In genomic region chr16:30691907-30692306, GRCh38 we compare ENCODE assay signal across 19 cellular contexts. TPM values are rescaled to one million over a fixed set of nuclear protein-coding genes. Genes with fewer than 3 reads are reported as not detected.
A peak's percentile ranks its signal among the peaks of the same experiment; 100 is the strongest.
DNase-seq lines count a peak whose midpoint lies in the region; ATAC-seq and TF ChIP-seq lines count a peak whose summit lies in the region.
"Had no signal": no experiment of that assay in that cellular context is flagged by ENCODE, and none has a peak within 500 bp of the region (broad histone marks: within the 10 kb centered on the region; RNA-seq: fewer than 3 reads in every experiment).

No MANE protein-coding gene starts in this region.

- DNase-seq in HUDEP-2 (lab: John Stamatoyannopoulos, UW; ENCODE audit: unreplicated experiment in 76 of 76) (peak in 52 of 76 experiments; percentile 2 to 61 (median 29)), OCI-M1 (lab: John Stamatoyannopoulos, UW) (peak; percentile 53), erythroblast (lab: John Stamatoyannopoulos, UW) (peak; percentile 75 to 84), progenitor cell of endocrine pancreas (ENCODE audit: low spot score, unreplicated experiment) (no peak), sciatic nerve (ENCODE audit: low spot score) (no peak)
- DNase-seq: CD4-positive, CD25-positive, alpha-beta regulatory T cell; COR-L47; DMS79; GM23248; KG1; NCI-H1092; NCI-H1436; NCI-H187 treated with DMSO at 0.1 percent for 48 hours; NCI-H2107; NCI-H446 treated with DMSO at 0.1 percent for 48 hours; Peyer's patch; SJCRH30 had no signal

- H3K27ac Mint-ChIP-seq in progenitor cell of endocrine pancreas = peak overlapping the region; percentile 21

- no peaks in the 10 kb centered on the region for H3K36me3 Mint-ChIP-seq in progenitor cell of endocrine pancreas (ENCODE audit: insufficient read depth)
- H3K36me3 Mint-ChIP-seq: CD4-positive, CD25-positive, alpha-beta regulatory T cell had no signal

- no peak for TF ChIP-seq CTCF in progenitor cell of endocrine pancreas (IDR thresholded peaks at IDR 0.05; ENCODE audit: unreplicated experiment)

- peaks cover 14% of the 10 kb centered on the region for H3K27me3 Mint-ChIP-seq in progenitor cell of endocrine pancreas
- H3K27me3 Mint-ChIP-seq: CD4-positive, CD25-positive, alpha-beta regulatory T cell had no signal

- ATAC-seq in GM19351 (IDR thresholded peaks at IDR 0.05; ENCODE audit: unreplicated experiment) (no peak), sciatic nerve (no peak), HG03571 (IDR thresholded peaks at IDR 0.05; ENCODE audit: unreplicated experiment) (no peak)

- peaks cover 8% of the 10 kb centered on the region for H3K4me1 Mint-ChIP-seq in progenitor cell of endocrine pancreas (ENCODE audit: low read depth)

- H3K4me3 Mint-ChIP-seq in progenitor cell of endocrine pancreas (ENCODE audit: low read depth) = no peak overlapping the region

- H3K9me3 Mint-ChIP-seq in progenitor cell of endocrine pancreas (ENCODE audit: low read depth) = no peaks in the 10 kb centered on the region
- H3K9me3 Mint-ChIP-seq: CD4-positive, CD25-positive, alpha-beta regulatory T cell had no signal

- intact Hi-C loops in sciatic nerve (cut with DNase I) = no loop called here

- no peak for TF ChIP-seq POLR2A in erythroblast (IDR thresholded peaks at IDR 0.05; ENCODE audit: low read length)

RNA-seq across cellular contexts. Expression of gene SRCAP, which starts 7.1 kb away (rescaled TPM):
- total RNA-seq in progenitor cell of endocrine pancreas (103 and 104 TPM in 2 replicates), sciatic nerve (59.3 TPM)

RNA-seq across cellular contexts. Expression of gene FBRS, which starts 33.7 kb away (rescaled TPM):
- total RNA-seq in progenitor cell of endocrine pancreas (75.3 and 91.1 TPM in 2 replicates), sciatic nerve (57.1 TPM)

RNA-seq across cellular contexts. Expression of gene PRR14, which starts 41.1 kb away (rescaled TPM):
- total RNA-seq in progenitor cell of endocrine pancreas = 57.6 and 58.7 TPM in 2 replicates
- total RNA-seq in sciatic nerve = 45.7 TPM

RNA-seq across cellular contexts. Expression of gene PHKG2, which starts 56.3 kb away (rescaled TPM):
- total RNA-seq in progenitor cell of endocrine pancreas (53.5 and 61.8 TPM in 2 replicates), sciatic nerve (21.3 TPM)

Comparison
In these comparisons a context has a peak if more than half of its experiments do, and no peak if none do; other contexts are left out.
1. DNase-seq: peak in HUDEP-2 (52 of 76), OCI-M1 (single experiment) and erythroblast (2 of 2); none in progenitor cell of endocrine pancreas (single experiment) and sciatic nerve (single experiment).